ENCODE assay signal across 10 cellular contexts in genomic region chr17:4003501-4004421, GRCh38. TPM values are rescaled to one million over a fixed set of nuclear protein-coding genes. Genes with fewer than 3 reads are reported as not detected.
DNase-seq lines count a peak whose midpoint lies in the region; ATAC-seq and TF ChIP-seq lines count a peak whose summit lies in the region.
"Had no signal": no experiment of that assay in that cellular context is flagged by ENCODE, and none has a peak within 500 bp of the region (broad histone marks: within the 10 kb centered on the region; RNA-seq: fewer than 3 reads in every experiment).

No MANE protein-coding gene starts in this region.

- no peaks in the 10 kb centered on the region for H4K20me1 ChIP-seq in OCI-LY7 (ENCODE audit: insufficient read depth, low read length)

- H3K27ac Mint-ChIP-seq in T-helper 17 cell = no peak overlapping the region
- H3K27ac Mint-ChIP-seq in progenitor cell of endocrine pancreas = peak overlapping the region; percentile 93
- H3K27ac Mint-ChIP-seq: activated naive CD8-positive, alpha-beta T cell treated with anti-CD3 and anti-CD28 coated beads, Interleukin-2, amount 10 ng/mL, durations not matched to agents 7 days and 5 days had no signal

- intact Hi-C loops in OCI-LY7 (cut with micrococcal nuclease; ENCODE audit: unreplicated experiment) = loop anchor here (1.0 kb wide), 3 partner anchors 36 to 140 kb away; no protein-coding TSS in a partner anchor

- H3K4me2 ChIP-seq in OCI-LY7 (ENCODE audit: low read length) = no peak overlapping the region

- DNase-seq in DMS53 treated with DMSO at 0.1 percent for 48 hours (lab: John Stamatoyannopoulos, UW; ENCODE audit: unreplicated experiment) = peak; percentile 37
- no peak for DNase-seq in T-helper 17 cell
- DNase-seq in islet precursor cell = peak; percentile 81
- no peak for DNase-seq in progenitor cell of endocrine pancreas (ENCODE audit: low spot score, unreplicated experiment)
- no peak for DNase-seq in OCI-LY7 (ENCODE audit: low spot score)
- no peak for DNase-seq in NCI-H128 (lab: John Stamatoyannopoulos, UW; ENCODE audit: unreplicated experiment)
- no peak for DNase-seq in activated naive CD4-positive, alpha-beta T cell treated with anti-CD3 and anti-CD28 coated beads, Interleukin-2, amount 50 U/mL, for 16 hours

- H3K27ac ChIP-seq in OCI-LY7 (ENCODE audit: low read depth, low read length, poor library complexity, severe bottlenecking) = no peak overlapping the region

- no peaks in the 10 kb centered on the region for H3K9me2 ChIP-seq in OCI-LY7 (ENCODE audit: insufficient read depth, low read length)

- no peaks in the 10 kb centered on the region for H3K79me2 ChIP-seq in OCI-LY7 (ENCODE audit: insufficient read depth, low read depth, low read length)

- no peak for TF ChIP-seq CTCF in progenitor cell of endocrine pancreas (IDR thresholded peaks at IDR 0.05; ENCODE audit: unreplicated experiment)
- no peak for TF ChIP-seq CTCF in OCI-LY7 (conservative IDR thresholded peaks at IDR 0.05; ENCODE audit: low read length)

- no TSS peak for BruUV-seq in OCI-LY7 (replicated peaks; lab: Mats Ljungman, UMichigan)

- H3K4me1 ChIP-seq in OCI-LY7 (ENCODE audit: insufficient read depth, low read length, poor library complexity, severe bottlenecking) = peaks cover 13% of the 10 kb centered on the region

- H3K4me1 Mint-ChIP-seq in T-helper 17 cell = peaks cover 10% of the 10 kb centered on the region
- peaks cover 17% of the 10 kb centered on the region for H3K4me1 Mint-ChIP-seq in progenitor cell of endocrine pancreas (ENCODE audit: low read depth)

- no peak for ATAC-seq in T-helper 17 cell
- ATAC-seq in GM18502 (IDR thresholded peaks at IDR 0.05; ENCODE audit: poor library complexity, unreplicated experiment) = no peak

- H3K27me3 Mint-ChIP-seq in T-helper 17 cell (no peaks in the 10 kb centered on the region), progenitor cell of endocrine pancreas (peaks cover 8% of the 10 kb centered on the region)
- H3K27me3 Mint-ChIP-seq: activated naive CD8-positive, alpha-beta T cell treated with anti-CD3 and anti-CD28 coated beads, Interleukin-2, amount 10 ng/mL, durations not matched to agents 7 days and 5 days had no signal

- H3K9me3 Mint-ChIP-seq in progenitor cell of endocrine pancreas (ENCODE audit: low read depth) = no peaks in the 10 kb centered on the region
- H3K9me3 Mint-ChIP-seq: activated naive CD8-positive, alpha-beta T cell treated with anti-CD3 and anti-CD28 coated beads, Interleukin-2, amount 10 ng/mL, durations not matched to agents 7 days and 5 days had no signal

- no peak overlapping the region for H3K4me3 ChIP-seq in OCI-LY7 (ENCODE audit: low read depth, low read length, poor library complexity, severe bottlenecking)

- H3K9me3 ChIP-seq in T-helper 17 cell (ENCODE audit: control insufficient read depth, low read length, poor library complexity, severe bottlenecking) = no peaks in the 10 kb centered on the region
- no peaks in the 10 kb centered on the region for H3K9me3 ChIP-seq in OCI-LY7 (ENCODE audit: low read length)
- H3K9me3 ChIP-seq: BE2C had no signal

- POLR2A ChIA-PET in OCI-LY7 (lab: Charles Lee) = no interaction called here

- H2AFZ ChIP-seq in OCI-LY7 (ENCODE audit: low read length) = no peak overlapping the region

- H3K36me3 Mint-ChIP-seq in T-helper 17 cell (ENCODE audit: low read depth) = peaks cover 3% of the 10 kb centered on the region
- H3K36me3 Mint-ChIP-seq in progenitor cell of endocrine pancreas (ENCODE audit: insufficient read depth) = peaks cover 16% of the 10 kb centered on the region

- peak overlapping the region; percentile 31 for H3K4me3 Mint-ChIP-seq in T-helper 17 cell
- no peak overlapping the region for H3K4me3 Mint-ChIP-seq in progenitor cell of endocrine pancreas (ENCODE audit: low read depth)
- H3K4me3 Mint-ChIP-seq: activated naive CD8-positive, alpha-beta T cell treated with anti-CD3 and anti-CD28 coated beads, Interleukin-2, amount 10 ng/mL, durations not matched to agents 7 days and 5 days had no signal

- H3K36me3 ChIP-seq in OCI-LY7 (ENCODE audit: insufficient read depth, low read length) = peaks cover 34% of the 10 kb centered on the region

- CTCF ChIA-PET in OCI-LY7 (lab: Charles Lee; ENCODE audit: unreplicated experiment) = no interaction called here

RNA-seq across cellular contexts. Expression of gene ATP2A3, which starts 39.5 kb away (rescaled TPM):
- total RNA-seq in T-helper 17 cell = 100 to 1,000 TPM; 279 to 298 TPM
- total RNA-seq in progenitor cell of endocrine pancreas = 54.0 and 59.2 TPM in 2 replicates
- total RNA-seq in OCI-LY7 (2014; rRNA removed; shearing (Covaris generic)) = 84.0 and 108 TPM in 2 replicates
- 322 and 353 TPM in 2 replicates for total RNA-seq in OCI-LY7 (2022)

Comparison
In these comparisons a context has a peak if more than half of its experiments do, and no peak if none do; other contexts are left out.
1. DNase-seq: peak in DMS53 treated with DMSO at 0.1 percent for 48 hours (single experiment) and islet precursor cell (single experiment); none in T-helper 17 cell (0 of 3), progenitor cell of endocrine pancreas (single experiment), OCI-LY7 (single experiment), NCI-H128 (single experiment) and activated naive CD4-positive, alpha-beta T cell treated with anti-CD3 and anti-CD28 coated beads, Interleukin-2, amount 50 U/mL, for 16 hours (single experiment).